Comparison of ENCODE assay signal across 8 cellular contexts in the genomic region with DNA sequence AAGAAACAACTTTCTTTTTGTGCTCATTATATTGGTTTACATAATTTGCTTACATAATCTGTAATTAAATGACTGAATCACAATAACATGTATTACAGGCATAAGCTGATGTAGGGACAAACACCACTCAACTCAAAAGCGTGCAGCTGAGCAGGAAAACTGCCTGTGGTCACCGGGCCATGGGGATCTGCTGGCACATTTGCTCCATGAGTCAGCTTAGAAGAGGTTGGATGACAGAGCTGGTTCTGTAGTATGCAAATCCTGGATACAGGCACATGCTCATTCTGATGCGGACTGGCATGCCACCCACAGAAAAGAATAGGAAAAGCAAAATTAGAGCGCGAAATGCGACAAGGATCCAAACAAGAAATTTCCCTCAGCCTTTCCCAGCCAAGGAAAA.
DNase-seq lines count a peak whose midpoint lies in the region; ATAC-seq and TF ChIP-seq lines count a peak whose summit lies in the region.

No MANE protein-coding gene starts in this region.

- H3K36me3 ChIP-seq in Panc1 (ENCODE audit: control insufficient read depth, insufficient read depth, low read length) (no peaks in the 10 kb centered on the region), Peyer's patch (no peaks in the 10 kb centered on the region)

- H3K4me3 ChIP-seq in Panc1 (ENCODE audit: low read depth in 2 of 2, low read length in 2 of 2) (no peak overlapping the region), Peyer's patch (no peak overlapping the region)

- ATAC-seq in Panc1 (peak; percentile 88), esophagus mucosa (peak; percentile 86), HG03442 (IDR thresholded peaks at IDR 0.05; ENCODE audit: unreplicated experiment) (no peak)

- BruUV-seq in Panc1 (replicated peaks; lab: Mats Ljungman, UMichigan) = no TSS peak

- in situ Hi-C loops in Panc1 (cut with HindIII; ENCODE audit: low pct_unique_long_range_greater_than_20kb, low sequenced_read_pairs) = no loop called here

- no peaks in the 10 kb centered on the region for H3K9me3 ChIP-seq in Panc1 (ENCODE audit: control insufficient read depth, insufficient read depth, low read depth, low read length)
- no peaks in the 10 kb centered on the region for H3K9me3 ChIP-seq in Peyer's patch

- H3K27ac ChIP-seq in Panc1 (ENCODE audit: low read length) = peak overlapping the region; percentile 98
- peak overlapping the region in 1 of 4 donors; percentile 26 for H3K27ac ChIP-seq in Peyer's patch

- no peak for TF ChIP-seq POLR2A in Peyer's patch (IDR thresholded peaks at IDR 0.05)

- POLR2A ChIA-PET in Panc1 (lab: Charles Lee) = interaction anchor here (0.6 kb wide), 1 partner anchor 158 kb away, joined by 8 read pairs; no protein-coding TSS in a partner anchor

- TF ChIP-seq CTCF in Panc1 (IDR thresholded peaks at IDR 0.05) = no peak
- TF ChIP-seq CTCF in Peyer's patch (IDR thresholded peaks at IDR 0.05) = no peak

- H3K4me1 ChIP-seq in Panc1 (ENCODE audit: control insufficient read depth, insufficient read depth, low read length) = peaks cover 48% of the 10 kb centered on the region
- H3K4me1 ChIP-seq in Peyer's patch = no peaks in the 10 kb centered on the region

- intact Hi-C loops in Panc1 (cut with micrococcal nuclease; ENCODE audit: unreplicated experiment) = loop anchor here (10.0 kb wide), 1 partner anchor 58 kb away; no protein-coding TSS in a partner anchor

- CTCF ChIA-PET in Panc1 (lab: Charles Lee) = interaction anchor here (0.5 to 0.6 kb wide), 2 partner anchors 96 to 535 kb away, joined by 4 to 5 read pairs; no protein-coding TSS in a partner anchor

- H3K27me3 ChIP-seq in Panc1 (ENCODE audit: control insufficient read depth, insufficient read depth, low read length) = no peaks in the 10 kb centered on the region
- H3K27me3 ChIP-seq in Peyer's patch = no peaks in the 10 kb centered on the region

- DNase-seq in activated CD4-positive, alpha-beta T cell treated with anti-CD3 and anti-CD28 coated beads for 48 hours = peak; percentile 38
- no peak for DNase-seq in activated CD4-positive, alpha-beta T cell treated with anti-CD3 and anti-CD28 coated beads for 4 hours
- DNase-seq in Panc1 (ENCODE audit: low read depth, low spot score) = peak; percentile 87
- DNase-seq in pulmonary artery endothelial cell (ENCODE audit: low read depth, low spot score) = peak; percentile 17
- no peak for DNase-seq in Peyer's patch
- no peak for DNase-seq in NCI-H748 treated with DMSO at 0.1 percent for 48 hours (lab: John Stamatoyannopoulos, UW)

Comparison
In these comparisons a context has a peak if more than half of its experiments do, and no peak if none do; other contexts are left out.
1. DNase-seq: peak in activated CD4-positive, alpha-beta T cell treated with anti-CD3 and anti-CD28 coated beads for 48 hours (single experiment), Panc1 (single experiment) and pulmonary artery endothelial cell (single experiment); none in activated CD4-positive, alpha-beta T cell treated with anti-CD3 and anti-CD28 coated beads for 4 hours (0 of 2), Peyer's patch (0 of 3) and NCI-H748 treated with DMSO at 0.1 percent for 48 hours (single experiment).